ENCODE assay signal across 19 cellular contexts in the genomic region with DNA sequence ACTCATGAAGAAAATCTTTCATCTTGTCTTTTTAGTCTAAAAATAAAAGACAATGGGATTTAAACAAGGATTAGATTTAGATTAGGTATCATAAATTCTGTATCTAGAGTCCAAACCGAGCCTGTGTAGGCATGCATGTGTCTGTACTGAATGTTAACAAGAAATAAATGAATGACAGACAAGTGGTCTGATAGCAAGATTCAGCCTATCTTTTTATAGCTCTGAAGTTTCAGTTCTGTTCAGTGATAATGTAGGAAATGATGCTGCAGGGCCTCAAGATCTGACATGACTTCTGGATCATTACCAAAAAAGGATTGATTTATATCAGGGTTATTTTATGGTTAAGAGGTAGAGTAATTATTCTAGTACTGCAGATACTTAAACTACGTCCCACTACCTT.
"Had no signal": no experiment of that assay in that cellular context is flagged by ENCODE, and none has a peak within 500 bp of the region (broad histone marks: within the 10 kb centered on the region; RNA-seq: fewer than 3 reads in every experiment).

No MANE protein-coding gene starts in this region.

- ATAC-seq: activated naive CD8-positive, alpha-beta T cell treated with anti-CD3 and anti-CD28 coated beads, Interleukin-2, amount 50 U/mL, for 24 hours; left cardiac atrium; natural killer cell; psoas muscle; right cardiac atrium had no signal

- FAIRE-seq: islet of Langerhans had no signal

- DNase-seq: activated CD4-positive, alpha-beta T cell treated with anti-CD3 and anti-CD28 coated beads, Interleukin-2, amount 50 U/mL, for 1 hour; activated CD4-positive, CD25-positive, alpha-beta regulatory T cell; activated CD8-positive, alpha-beta memory T cell treated with anti-CD3 and anti-CD28 coated beads, Interleukin-2, amount 50 U/mL, for 4 hours; activated effector memory CD4-positive, alpha-beta T cell treated with Interleukin-2 at 50 U/mL for 16 hours; activated naive CD4-positive, alpha-beta T cell treated with anti-CD3 and anti-CD28 coated beads, Interleukin-2, amount 10 ng/mL, durations not matched to agents 7 days and 5 days; activated naive CD8-positive, alpha-beta T cell treated with anti-CD3 and anti-CD28 coated beads, Interleukin-2, amount 50 U/mL, for 24 hours; activated T-cell treated with anti-CD3 and anti-CD28 coated beads, Interleukin-2, amount 50 U/mL, for 48 hours; anterior cingulate cortex; caudate nucleus; endodermal cell; foreskin fibroblast; left cardiac atrium; mesendoderm; natural killer cell; ovary; psoas muscle; right cardiac atrium; uterus had no signal
